ENCODE assay signal across 8 cellular contexts in the genomic region with DNA sequence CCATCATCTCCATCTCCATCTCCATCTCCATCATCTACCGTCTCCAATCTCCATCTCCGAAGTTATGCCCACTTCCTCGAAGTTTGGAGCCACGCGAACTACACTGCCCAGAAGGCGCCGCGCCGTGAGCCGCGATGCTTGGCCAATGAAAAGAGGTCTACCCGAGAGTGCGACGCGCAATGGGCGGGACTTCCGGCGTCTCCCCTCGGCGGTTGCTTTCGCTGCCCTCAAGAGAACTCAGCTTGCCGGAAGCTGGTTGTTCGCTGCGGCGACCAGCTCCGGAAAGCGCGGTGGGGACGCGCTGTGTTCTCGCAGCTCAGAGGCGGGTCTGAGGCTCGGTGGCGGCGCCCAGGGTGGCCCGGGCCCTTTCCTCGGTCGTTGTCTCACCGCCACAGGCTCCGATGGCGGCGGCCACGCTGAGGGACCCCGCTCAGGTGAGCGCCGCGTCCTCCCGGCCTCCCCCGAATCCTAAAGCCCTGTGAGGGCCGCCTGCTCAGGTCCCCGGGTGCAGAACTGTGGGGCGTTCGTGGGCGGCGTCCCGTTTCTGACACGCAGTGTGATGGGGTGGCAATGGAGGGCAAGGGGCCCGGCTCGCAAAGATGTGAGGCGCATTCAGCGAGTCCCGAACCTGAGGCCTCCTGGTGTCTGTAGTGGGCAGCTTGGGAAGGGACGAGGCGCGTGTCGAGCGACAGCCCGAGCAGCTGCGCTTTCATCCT. TPM values are rescaled to one million over a fixed set of nuclear protein-coding genes. Genes with fewer than 3 reads are reported as not detected.
DNase-seq lines count a peak whose midpoint lies in the region; ATAC-seq, FAIRE-seq and TF ChIP-seq lines count a peak whose summit lies in the region.
"Not testable (repeated sequence)": the region's sequence is repeated elsewhere in the genome, so short reads cannot be mapped to it uniquely, and the experiment has no call there.

Gene ZNF773, plus strand, starts transcription at position 259 of the 716 bp plus-strand sequence. Its CDS starts 143 bp downstream, at position 402.

- ATAC-seq in HG03457 (IDR thresholded peaks at IDR 0.05; ENCODE audit: unreplicated experiment) (peak; percentile 94), HepG2 (peak; percentile 98)

- DNase-seq in BE2C (peak; percentile 96), GM19240 (ENCODE audit: insufficient read length, low spot score) (peak; percentile 63), NCI-H526 treated with DMSO at 0.1 percent for 48 hours (lab: John Stamatoyannopoulos, UW) (peak; percentile 83), dermis blood vessel endothelial cell (peak; percentile 97), HepG2 (ENCODE audit: low spot score) (peak; percentile 89)
- DNase-seq in activated CD4-positive, alpha-beta T cell treated with anti-CD3 and anti-CD28 coated beads, Interleukin-2, amount 10 ng/mL, durations not matched to agents 24 days and 14 days = peak; percentile 98
- DNase-seq in stimulated activated CD4-positive, alpha-beta T cell treated with anti-CD3 and anti-CD28 coated beads, Interleukin-2, amount 100 ng/mL, for 4 hours (ENCODE audit: low read depth) = peak; percentile 95

- not testable (repeated sequence) for H3K4me1 ChIP-seq in BE2C
- H3K4me1 ChIP-seq in HepG2 (ENCODE audit: insufficient read depth, low read length) = peaks cover 11% of the 10 kb centered on the region; the same call in 1 of the 2 replicates

- not testable (repeated sequence) for H3K9me3 ChIP-seq in BE2C; HepG2 (ENCODE audit: low read length)

- not testable (repeated sequence) for TF ChIP-seq CTCF in BE2C (IDR thresholded peaks at IDR 0.05; ENCODE audit: low read depth, low read length)
- 0 out of 2 replicates have a peak, but pooled peaks have one; percentile 12 for TF ChIP-seq CTCF in HepG2 (CRISPR knock-in tag; IDR thresholded peaks at IDR 0.05)

- in situ Hi-C loops in HepG2 (cut with HindIII; ENCODE audit: extremely low pct_ligation_motif_present, low pct_unique_long_range_greater_than_20kb) = not testable (repeated sequence)

- WGBS in HepG2 (ENCODE audit: low lambda C conversion rate) = under 1% methylated on average over 17 of the region's 69 CpGs

- peak; percentile 73 for FAIRE-seq in HepG2 (lab: Jason Lieb, UNC)

- not testable (repeated sequence) for TF ChIP-seq EP300 in HepG2 (IDR thresholded peaks at IDR 0.05; ENCODE audit: low read depth in 2 of 2, low read length in 2 of 2); HepG2 (CRISPR knock-in tag; IDR thresholded peaks at IDR 0.05; ENCODE audit: borderline replicate concordance)

- H2AFZ ChIP-seq in HepG2 (ENCODE audit: low read length) = not testable (repeated sequence)

- not testable (repeated sequence) for H3K27me3 Mint-ChIP-seq in activated CD4-positive, alpha-beta T cell treated with anti-CD3 and anti-CD28 coated beads, Interleukin-2, amount 10 ng/mL, durations not matched to agents 24 days and 14 days

- peak within 1 kb of the TSS; percentile 77 for H3K9ac ChIP-seq in HepG2 (ENCODE audit: insufficient read depth, low read depth, low read length)

- BruUV-seq in HepG2 (replicated peaks; lab: Mats Ljungman, UMichigan) = TSS peak; percentile 58

- peak; percentile 88 to 93 for TF ChIP-seq POLR2A in HepG2 (IDR thresholded peaks at IDR 0.05; ENCODE audit: insufficient read depth in 1 of 2, low read depth in 2 of 2, low read length in 2 of 2)

- H3K27ac ChIP-seq in HepG2 (ENCODE audit: extremely low read length, insufficient read depth, low read length) = peak within 1 kb of the TSS; percentile 70

- H3K4me1 Mint-ChIP-seq in activated CD4-positive, alpha-beta T cell treated with anti-CD3 and anti-CD28 coated beads, Interleukin-2, amount 10 ng/mL, durations not matched to agents 24 days and 14 days = peaks cover 15% of the 10 kb centered on the region

- H3K4me3 ChIP-seq in BE2C (ENCODE audit: low read depth, low read length) = peak within 1 kb of the TSS; percentile 69
- H3K4me3 ChIP-seq in HepG2 (replicated peaks in 1 of 3; ENCODE audit: insufficient read depth in 1 of 3, low read depth in 2 of 3, low read length in 3 of 3) = peak within 1 kb of the TSS; percentile 67 to 88 (median 81)

- peaks cover 55% of the 10 kb centered on the region for H3K36me3 Mint-ChIP-seq in activated CD4-positive, alpha-beta T cell treated with anti-CD3 and anti-CD28 coated beads, Interleukin-2, amount 10 ng/mL, durations not matched to agents 24 days and 14 days (ENCODE audit: low read depth)

- H3K9me3 Mint-ChIP-seq in activated CD4-positive, alpha-beta T cell treated with anti-CD3 and anti-CD28 coated beads, Interleukin-2, amount 10 ng/mL, durations not matched to agents 24 days and 14 days = peaks cover 39% of the 10 kb centered on the region

- peak within 1 kb of the TSS; percentile 76 for H3K4me2 ChIP-seq in HepG2 (ENCODE audit: low read depth, low read length)

- peak within 1 kb of the TSS; percentile 67 for H3K4me3 Mint-ChIP-seq in activated CD4-positive, alpha-beta T cell treated with anti-CD3 and anti-CD28 coated beads, Interleukin-2, amount 10 ng/mL, durations not matched to agents 24 days and 14 days

- H3K79me2 ChIP-seq in HepG2 (ENCODE audit: insufficient read depth, low read length) = peaks cover 14% of the 10 kb centered on the region

- not testable (repeated sequence) for H3K36me3 ChIP-seq in BE2C; HepG2 (replicated peaks in 1 of 2; ENCODE audit: control insufficient read depth in 1 of 2, insufficient read depth in 2 of 2, low read length in 2 of 2)

- TF ChIP-seq RAD21 in HepG2 (CRISPR knock-in tag; IDR thresholded peaks at IDR 0.05) = peak; percentile 11; the same call in 1 of the 2 replicates

- peak within 1 kb of the TSS; percentile 78 for H3K27ac Mint-ChIP-seq in activated CD4-positive, alpha-beta T cell treated with anti-CD3 and anti-CD28 coated beads, Interleukin-2, amount 10 ng/mL, durations not matched to agents 24 days and 14 days

- H4K20me1 ChIP-seq in HepG2 (ENCODE audit: insufficient read depth, low read length) = not testable (repeated sequence)

- POLR2A ChIA-PET in HepG2 (lab: Yijun Ruan, JAX) = interaction anchor here (0.6 to 1.0 kb wide), 4 partner anchors 12 to 195 kb away, joined by 3 to 9 read pairs (median 3); partner anchors contain the start of genes ZNF416 and ZNF419

- intact Hi-C loops in activated CD4-positive, alpha-beta T cell treated with anti-CD3 and anti-CD28 coated beads, Interleukin-2, amount 10 ng/mL, durations not matched to agents 24 days and 14 days (cut with micrococcal nuclease) = loop anchor here (1.0 to 10.0 kb wide), 7 partner anchors 23 to 416 kb away; partner anchors contain the start of genes ZNF17, ZNF211, ZNF416 and ZNF417
- intact Hi-C loops in HepG2 (cut with micrococcal nuclease; ENCODE audit: unreplicated experiment) = not testable (repeated sequence)

- CTCF ChIA-PET in HepG2 (lab: Yijun Ruan, JAX; ENCODE audit: low intra/inter-chr PET ratio, low total read pairs) = not testable (repeated sequence)

- not testable (repeated sequence) for H3K27me3 ChIP-seq in BE2C; HepG2 (ENCODE audit: control insufficient read depth in 1 of 2, insufficient read depth in 2 of 2, low read length in 2 of 2)

TF ChIP-seq in HepG2, 621 proteins besides CTCF, POLR2A, EP300 and RAD21 (continues in another document):
- TF ChIP-seq PHF8 (CRISPR knock-in tag; IDR thresholded peaks at IDR 0.05) (peak; percentile 96), MEIS2 (CRISPR knock-in tag; IDR thresholded peaks at IDR 0.05) (peak; percentile 71), HOXA3 (CRISPR knock-in tag; IDR thresholded peaks at IDR 0.05) (peak; percentile 79), CCDC6 (CRISPR knock-in tag; IDR thresholded peaks at IDR 0.05) (0 out of 2 replicates have a peak, but pooled peaks have one; percentile 15), ZNF782 (CRISPR knock-in tag; IDR thresholded peaks at IDR 0.05; ENCODE audit: borderline replicate concordance) (0 out of 2 replicates have a peak, but pooled peaks have one; percentile 50)

RNA-seq across cellular contexts. Expression of gene ZNF773, which starts in this region (rescaled TPM):
- 4.7 TPM for polyA plus RNA-seq in BE2C (2012; ENCODE audit: insufficient read depth, insufficient read length, low read depth)
- total RNA-seq in activated CD4-positive, alpha-beta T cell treated with anti-CD3 and anti-CD28 coated beads, Interleukin-2, amount 10 ng/mL, durations not matched to agents 24 days and 14 days = 4.9 and 5.1 TPM in 2 replicates
- total RNA-seq in dermis blood vessel endothelial cell = 15.3 and 17.5 TPM in 2 replicates
- total RNA-seq in HepG2 (2016; rRNA removed; fragmentation: Illumina TruSeq; extraction: Trizol) = 6.7 and 6.9 TPM in 2 replicates
- total RNA-seq in HepG2 (2016; cell fraction: cytosol; rRNA removed; fragmentation: Illumina TruSeq; extraction: Trizol; ENCODE audit: low read depth) = 1.8 and 3.2 TPM in 2 replicates
- total RNA-seq in HepG2 (2016; cell fraction: insoluble cytoplasmic fraction; rRNA removed; fragmentation: Illumina TruSeq; extraction: Trizol) = 5.9 and 6.7 TPM in 2 replicates
- total RNA-seq in HepG2 (2016; cell fraction: membrane; rRNA removed; fragmentation: Illumina TruSeq; extraction: Trizol) = 4.3 and 4.9 TPM in 2 replicates
- total RNA-seq in HepG2 (2016; cell fraction: nucleus; rRNA removed; fragmentation: Illumina TruSeq; extraction: Trizol) = 6.6 and 8.3 TPM in 2 replicates
- polyA plus RNA-seq in HepG2 (2011; rRNA removed) = 5.7 and 7.3 TPM in 2 replicates
- polyA plus RNA-seq in HepG2 (2011; cell fraction: cytosol; rRNA removed) = 3.3 and 4.6 TPM in 2 replicates
- 17.8 and 28.1 TPM in 2 replicates for polyA plus RNA-seq in HepG2 (2011; cell fraction: nucleus; rRNA removed)
- 4.3 and 4.4 TPM in 2 replicates for polyA plus RNA-seq in HepG2 (2012)
- polyA plus RNA-seq in HepG2 (2016; cell fraction: cytosol; fragmentation: Illumina TruSeq; extraction: Trizol; ENCODE audit: low read depth) = 0.51 and 0.62 TPM in 2 replicates
- 4.2 and 5.0 TPM in 2 replicates for polyA plus RNA-seq in HepG2 (2016; cell fraction: insoluble cytoplasmic fraction; fragmentation: Illumina TruSeq; extraction: Trizol; ENCODE audit: low read depth)
- 1.2 and 1.3 TPM in 2 replicates for polyA plus RNA-seq in HepG2 (2016; cell fraction: membrane; fragmentation: Illumina TruSeq; extraction: Trizol; ENCODE audit: low read depth)
- 8.5 and 10.0 TPM in 2 replicates for polyA plus RNA-seq in HepG2 (2016; cell fraction: nucleus; fragmentation: Illumina TruSeq; extraction: Trizol; ENCODE audit: insufficient read depth, low read depth)
- 6.9 and 11.0 TPM in 2 replicates for polyA minus RNA-seq in HepG2 (2011; rRNA and poly(A)+ RNA removed; ENCODE audit: low replicate concordance)
- polyA minus RNA-seq in HepG2 (2011; cell fraction: cytosol; rRNA and poly(A)+ RNA removed) = 2.1 and 5.4 TPM in 2 replicates
- polyA minus RNA-seq in HepG2 (2011; cell fraction: nucleus; rRNA and poly(A)+ RNA removed) = 14.9 and 19.0 TPM in 2 replicates

Comparison
In these comparisons a context has a peak if more than half of its experiments do, and no peak if none do; other contexts are left out.
1. Peak in every context shown above with its lines: DNase-seq, ATAC-seq, H3K4me3 ChIP-seq and H3K27ac ChIP-seq.